8 cellular contexts compared by ENCODE assay signal in genomic region chr15:64010719-64011118, GRCh38.
A peak's percentile ranks its signal among the peaks of the same experiment; 100 is the strongest.
DNase-seq lines count a peak whose midpoint lies in the region; ATAC-seq lines count a peak whose summit lies in the region.

No MANE protein-coding gene starts in this region.

- in situ Hi-C loops in HAP-1 (cut with MboI; ENCODE audit: low sequenced_read_pairs), result no loop called here

- H3K9me3 ChIP-seq in HAP-1, result no peaks in the 10 kb centered on the region

- peak; percentile 63 for ATAC-seq in HG03039 (IDR thresholded peaks at IDR 0.05; ENCODE audit: unreplicated experiment)

- H3K4me1 ChIP-seq in HAP-1, result peaks cover 9% of the 10 kb centered on the region

- H3K4me3 ChIP-seq in HAP-1, result no peak overlapping the region

- DNase-seq in NCI-H510A treated with DMSO at 0.1 percent for 48 hours (lab: John Stamatoyannopoulos, UW) (peak; percentile 19), NCI-H510A (lab: John Stamatoyannopoulos, UW) (no peak), NOMO-1 treated with DMSO at 0.1 percent for 48 hours (lab: John Stamatoyannopoulos, UW; ENCODE audit: unreplicated experiment) (peak; percentile 84), activated T-cell treated with anti-CD3 and anti-CD28 coated beads for 4 hours (peak; percentile 71), foreskin melanocyte (peak; percentile 5), HAP-1 (ENCODE audit: low spot score in 2 of 2) (no peak)
- peak; percentile 87 for DNase-seq in stimulated activated CD4-positive, alpha-beta T cell treated with anti-CD3 and anti-CD28 coated beads, Interleukin-1b, Interleukin-23, amount 100 ng/mL, for 48 hours

- H3K36me3 ChIP-seq in HAP-1 (replicated peaks), result no peaks in the 10 kb centered on the region

- no peaks in the 10 kb centered on the region for H3K27me3 ChIP-seq in HAP-1 (ENCODE audit: low read depth)

Comparison
In these comparisons a context has a peak if more than half of its experiments do, and no peak if none do; other contexts are left out.
1. DNase-seq: peak in NCI-H510A treated with DMSO at 0.1 percent for 48 hours (single experiment), NOMO-1 treated with DMSO at 0.1 percent for 48 hours (single experiment), activated T-cell treated with anti-CD3 and anti-CD28 coated beads for 4 hours (single experiment), foreskin melanocyte (single experiment) and stimulated activated CD4-positive, alpha-beta T cell treated with anti-CD3 and anti-CD28 coated beads, Interleukin-1b, Interleukin-23, amount 100 ng/mL, for 48 hours (single experiment); none in NCI-H510A (single experiment) and HAP-1 (0 of 2).